ENCODE assay signal across 29 cellular contexts in the genomic region with DNA sequence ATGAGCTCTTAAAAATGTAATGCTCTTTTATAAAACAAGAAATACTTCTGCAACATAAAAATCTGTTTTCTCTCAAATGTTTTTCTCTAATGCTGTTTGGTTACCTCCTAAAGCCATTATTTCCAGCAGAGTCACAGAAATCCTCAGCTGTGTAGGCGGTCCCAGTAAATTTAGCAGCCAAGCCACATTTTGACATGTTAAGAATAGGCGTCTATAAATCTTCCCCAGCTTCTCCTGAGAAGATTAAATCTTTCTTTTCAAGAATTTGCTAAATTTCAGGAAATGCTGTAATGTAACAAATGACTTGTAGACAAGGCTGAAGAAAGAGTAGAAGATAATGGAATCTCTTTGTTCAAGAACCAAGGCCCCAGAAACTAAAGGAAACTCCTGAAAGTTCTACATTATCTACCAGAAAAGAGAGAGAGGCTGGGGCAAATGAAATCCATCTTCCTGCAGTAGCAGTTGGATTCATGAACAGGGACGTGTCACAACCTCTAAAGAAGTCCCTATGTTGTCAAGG.
"Had no signal": no experiment of that assay in that cellular context is flagged by ENCODE, and none has a peak within 500 bp of the region (broad histone marks: within the 10 kb centered on the region; RNA-seq: fewer than 3 reads in every experiment).

No MANE protein-coding gene starts in this region.

- H3K36me3 Mint-ChIP-seq: activated CD4-positive, alpha-beta memory T cell treated with anti-CD3 and anti-CD28 coated beads for 36 hours; activated naive CD4-positive, alpha-beta T cell treated with anti-CD3 and anti-CD28 coated beads, Interleukin-2, amount 10 ng/mL, durations not matched to agents 7 days and 5 days; activated naive CD8-positive, alpha-beta T cell treated with anti-CD3 and anti-CD28 coated beads, Interleukin-2, amount 10 ng/mL, durations not matched to agents 7 days and 5 days; naive thymus-derived CD8-positive, alpha-beta T cell had no signal

- H2AFZ ChIP-seq: hepatocyte had no signal

- H3K4me2 ChIP-seq: hepatocyte had no signal

- FAIRE-seq: keratinocyte, TTC549 had no signal

- H3K27me3 ChIP-seq: breast epithelium, gastroesophageal sphincter, hepatocyte, neutrophil, right lobe of liver, uterus had no signal

- H3K4me3 ChIP-seq: breast epithelium, gastroesophageal sphincter, hepatocyte, right lobe of liver, thoracic aorta, uterus had no signal

- H3K9me3 ChIP-seq: breast epithelium, gastroesophageal sphincter, neutrophil, right lobe of liver, thoracic aorta, uterus had no signal

- H3K4me1 Mint-ChIP-seq: activated CD4-positive, alpha-beta T cell treated with anti-CD3 and anti-CD28 coated beads, Interleukin-2, amount 10 ng/mL, durations not matched to agents 24 days and 14 days; activated naive CD4-positive, alpha-beta T cell treated with anti-CD3 and anti-CD28 coated beads, Interleukin-2, amount 10 ng/mL, durations not matched to agents 7 days and 5 days; activated naive CD8-positive, alpha-beta T cell treated with anti-CD3 and anti-CD28 coated beads, Interleukin-2, amount 10 ng/mL, durations not matched to agents 7 days and 5 days; central memory CD8-positive, alpha-beta T cell; naive thymus-derived CD8-positive, alpha-beta T cell had no signal

- H3K9me3 Mint-ChIP-seq: dendritic cell treated with granulocyte-macrophage colony-stimulating factor and Interleukin-4, amounts not matched to agents 40 ng/mL and 50 ng/mL, for 4 days had no signal

- ATAC-seq: gastroesophageal sphincter; left cardiac atrium; naive thymus-derived CD8-positive, alpha-beta T cell; right lobe of liver had no signal

- H3K36me3 ChIP-seq: breast epithelium, gastroesophageal sphincter, neutrophil, right lobe of liver, thoracic aorta, uterus had no signal

- DNase-seq: activated CD4-positive, alpha-beta memory T cell treated with anti-CD3 and anti-CD28 coated beads for 36 hours; activated CD4-positive, alpha-beta T cell treated with anti-CD3 and anti-CD28 coated beads, Interleukin-2, amount 10 ng/mL, durations not matched to agents 24 days and 14 days; activated CD4-positive, CD25-positive, alpha-beta regulatory T cell treated with anti-CD3 and anti-CD28 coated beads, Interleukin-2, amount 50 U/mL, for 72 hours; activated CD8-positive, alpha-beta memory T cell treated with anti-CD3 and anti-CD28 coated beads, Interleukin-2, amount 50 U/mL, for 4 hours; activated gamma-delta T cell; activated naive CD4-positive, alpha-beta T cell treated with anti-CD3 and anti-CD28 coated beads, Interleukin-2, amount 10 ng/mL, durations not matched to agents 7 days and 5 days; activated naive CD8-positive, alpha-beta T cell treated with anti-CD3 and anti-CD28 coated beads, Interleukin-2, amount 10 ng/mL, durations not matched to agents 7 days and 5 days; activated T-cell treated with anti-CD3 and anti-CD28 coated beads, Interleukin-2, amount 50 U/mL, for 1 hour; effector CD4-positive, alpha-beta T cell; erythroblast; left cardiac atrium; midbrain; naive thymus-derived CD8-positive, alpha-beta T cell; right lobe of liver; stimulated activated CD4-positive, alpha-beta T cell treated with anti-CD3 and anti-CD28 coated beads, Interleukin-2, amount 100 ng/mL, for 48 hours; stimulated activated naive CD4-positive, alpha-beta T cell treated with Interleukin-2 at 50 U/mL for 16 hours; T-helper 9 cell; trophoblast cell; uterus had no signal

- H3K27me3 Mint-ChIP-seq: activated CD4-positive, alpha-beta memory T cell treated with anti-CD3 and anti-CD28 coated beads for 36 hours; activated CD4-positive, alpha-beta T cell treated with anti-CD3 and anti-CD28 coated beads, Interleukin-2, amount 10 ng/mL, durations not matched to agents 24 days and 14 days; activated naive CD4-positive, alpha-beta T cell treated with anti-CD3 and anti-CD28 coated beads, Interleukin-2, amount 10 ng/mL, durations not matched to agents 7 days and 5 days; activated naive CD8-positive, alpha-beta T cell treated with anti-CD3 and anti-CD28 coated beads, Interleukin-2, amount 10 ng/mL, durations not matched to agents 7 days and 5 days; central memory CD8-positive, alpha-beta T cell; dendritic cell treated with granulocyte-macrophage colony-stimulating factor and Interleukin-4, amounts not matched to agents 40 ng/mL and 50 ng/mL, for 4 days had no signal

- H3K79me2 ChIP-seq: hepatocyte had no signal

- H3K4me1 ChIP-seq: breast epithelium, gastroesophageal sphincter, right lobe of liver, uterus had no signal

- H3K27ac ChIP-seq: breast epithelium, gastroesophageal sphincter, hepatocyte, neutrophil, right lobe of liver, thoracic aorta, uterus had no signal

- H3K4me3 Mint-ChIP-seq: activated CD4-positive, alpha-beta memory T cell treated with anti-CD3 and anti-CD28 coated beads for 36 hours; activated CD4-positive, alpha-beta T cell treated with anti-CD3 and anti-CD28 coated beads, Interleukin-2, amount 10 ng/mL, durations not matched to agents 24 days and 14 days; activated naive CD4-positive, alpha-beta T cell treated with anti-CD3 and anti-CD28 coated beads, Interleukin-2, amount 10 ng/mL, durations not matched to agents 7 days and 5 days; activated naive CD8-positive, alpha-beta T cell treated with anti-CD3 and anti-CD28 coated beads, Interleukin-2, amount 10 ng/mL, durations not matched to agents 7 days and 5 days; central memory CD8-positive, alpha-beta T cell; dendritic cell treated with granulocyte-macrophage colony-stimulating factor and Interleukin-4, amounts not matched to agents 40 ng/mL and 50 ng/mL, for 4 days; naive thymus-derived CD8-positive, alpha-beta T cell; T-helper 1 cell treated with Interleukin-12 subunit alpha and Interleukin-12 subunit beta and Interleukin-4 antibody, amounts not matched to agents 30 μg/mL and 1 μg/mL, for 36 hours had no signal

- H3K27ac Mint-ChIP-seq: activated CD4-positive, alpha-beta memory T cell treated with anti-CD3 and anti-CD28 coated beads for 36 hours; activated CD4-positive, alpha-beta T cell treated with anti-CD3 and anti-CD28 coated beads, Interleukin-2, amount 10 ng/mL, durations not matched to agents 24 days and 14 days; activated naive CD4-positive, alpha-beta T cell treated with anti-CD3 and anti-CD28 coated beads, Interleukin-2, amount 10 ng/mL, durations not matched to agents 7 days and 5 days; activated naive CD8-positive, alpha-beta T cell treated with anti-CD3 and anti-CD28 coated beads, Interleukin-2, amount 10 ng/mL, durations not matched to agents 7 days and 5 days; dendritic cell treated with granulocyte-macrophage colony-stimulating factor and Interleukin-4, amounts not matched to agents 40 ng/mL and 50 ng/mL, for 4 days; naive thymus-derived CD8-positive, alpha-beta T cell; T-helper 1 cell treated with Interleukin-12 subunit alpha and Interleukin-12 subunit beta and Interleukin-4 antibody, amounts not matched to agents 30 μg/mL and 1 μg/mL, for 36 hours had no signal
